ENCODE assay signal across 10 cellular contexts in genomic region chr17:80478487-80479245, GRCh38. TPM values are rescaled to one million over a fixed set of nuclear protein-coding genes. Genes with fewer than 3 reads are reported as not detected.
DNase-seq lines count a peak whose midpoint lies in the region; ATAC-seq and TF ChIP-seq lines count a peak whose summit lies in the region.
"Had no signal": no experiment of that assay in that cellular context is flagged by ENCODE, and none has a peak within 500 bp of the region (broad histone marks: within the 10 kb centered on the region; RNA-seq: fewer than 3 reads in every experiment).

No MANE protein-coding gene starts in this region.

- H3K36me3 ChIP-seq in BJ (ENCODE audit: control insufficient read depth, insufficient read depth, low read length) (no peaks in the 10 kb centered on the region), IMR-90 (ENCODE audit: control insufficient read depth, insufficient read depth, low read length) (no peaks in the 10 kb centered on the region), osteoblast (ENCODE audit: insufficient read depth, low read length) (no peaks in the 10 kb centered on the region)
- H3K36me3 ChIP-seq: left lung had no signal

- no peak for DNase-seq in BJ (ENCODE audit: low read depth)
- DNase-seq in IMR-90 = no peak
- no peak for DNase-seq in fibroblast of villous mesenchyme (ENCODE audit: low read depth)
- no peak for DNase-seq in osteoblast (ENCODE audit: insufficient read length, low spot score, missing footprints)
- no peak for DNase-seq in stimulated activated CD4-positive, alpha-beta T cell treated with anti-CD3 and anti-CD28 coated beads, Interleukin-1b, Interleukin-23, amount 100 ng/mL, for 48 hours
- no peak for DNase-seq in activated naive CD4-positive, alpha-beta T cell treated with anti-CD3 and anti-CD28 coated beads for 36 hours
- no peak for DNase-seq in activated CD4-positive, alpha-beta T cell treated with anti-CD3 and anti-CD28 coated beads for 4 hours
- DNase-seq: NCI-H446 treated with DMSO at 0.1 percent for 48 hours had no signal

- BruUV-seq in IMR-90 (replicated peaks; lab: Mats Ljungman, UMichigan) = no TSS peak

- WGBS in IMR-90 (ENCODE audit: extremely low coverage in 2 of 2, insufficient read length in 1 of 2), 2 experiments = 16% methylated on average over 23 of the region's 51 CpGs; no CpG with 5 or more reads in 1 of the 2 experiments

- H3K27ac ChIP-seq in IMR-90 (ENCODE audit: insufficient read depth, low read length) (no peak overlapping the region), osteoblast (ENCODE audit: low read depth, low read length) (no peak overlapping the region)
- H3K27ac ChIP-seq: left lung had no signal

- H2BK120ac ChIP-seq in IMR-90 (ENCODE audit: low read depth, low read length) = peak overlapping the region; percentile 42; the same call in 1 of the 2 replicates

- peak overlapping the region in 1 of 2 experiments; percentile 24; a peak in 1 of 4 replicates for H4K8ac ChIP-seq in IMR-90 (ENCODE audit: low read depth in 2 of 2, low read length in 2 of 2)

- H3K4ac ChIP-seq in IMR-90 (ENCODE audit: low read depth, low read length) = 0 out of 2 replicates have a peak overlapping the region, but pooled peaks have one; percentile 5

- peak overlapping the region; percentile 23 for H2AK9ac ChIP-seq in IMR-90 (replicated peaks; ENCODE audit: low read depth, low read length, poor library complexity)

- H3K9me3 Mint-ChIP-seq in activated naive CD4-positive, alpha-beta T cell treated with anti-CD3 and anti-CD28 coated beads for 36 hours = no peaks in the 10 kb centered on the region

- H2AK5ac ChIP-seq in IMR-90 (ENCODE audit: low read depth, low read length) = peak overlapping the region; percentile 20; the same call in 1 of the 2 replicates

- H3K79me2 ChIP-seq in osteoblast (ENCODE audit: insufficient read depth, low read length) = no peaks in the 10 kb centered on the region

- H4K5ac ChIP-seq in IMR-90 (ENCODE audit: low read depth, low read length) = no peak overlapping the region

- no peak overlapping the region for H3K56ac ChIP-seq in IMR-90 (ENCODE audit: extremely low read depth, insufficient read depth, low read length)

- no peak overlapping the region for H3K9ac ChIP-seq in IMR-90 (ENCODE audit: low read depth, low read length)

- no peak overlapping the region for H2BK20ac ChIP-seq in IMR-90 (ENCODE audit: low read depth, low read length)

- H3K27me3 ChIP-seq in BJ (ENCODE audit: control insufficient read depth, insufficient read depth, low read length) = peaks cover 54% of the 10 kb centered on the region
- peaks cover 68% of the 10 kb centered on the region for H3K27me3 ChIP-seq in IMR-90 (ENCODE audit: control insufficient read depth, insufficient read depth, low read length)
- H3K27me3 ChIP-seq in osteoblast (ENCODE audit: insufficient read depth, low read length) = peaks cover 85% of the 10 kb centered on the region

- H3K79me1 ChIP-seq in IMR-90 (ENCODE audit: low read depth in 1 of 2, low read length in 2 of 2) = peaks cover 0 to 9% of the 10 kb centered on the region in 2 experiments; a peak in 1 of 4 replicates

- peaks cover 2% of the 10 kb centered on the region; the same call in 1 of the 2 replicates for H3K9me1 ChIP-seq in IMR-90 (ENCODE audit: insufficient read depth, low read length)

- H3K36me3 Mint-ChIP-seq in activated naive CD4-positive, alpha-beta T cell treated with anti-CD3 and anti-CD28 coated beads for 36 hours (ENCODE audit: low read depth) = no peaks in the 10 kb centered on the region

- H4K20me1 ChIP-seq in IMR-90 (ENCODE audit: insufficient read depth, low read length) = peaks cover 23% of the 10 kb centered on the region
- no peaks in the 10 kb centered on the region for H4K20me1 ChIP-seq in osteoblast (ENCODE audit: insufficient read depth, low read length)

- in situ Hi-C loops in IMR-90 (cut with MboI; ENCODE audit: low sequenced_read_pairs) = no loop called here

- no peaks in the 10 kb centered on the region for H3K9me3 ChIP-seq in IMR-90 (ENCODE audit: control insufficient read depth, insufficient read depth, low read length)
- H3K9me3 ChIP-seq in osteoblast (ENCODE audit: low read depth, low read length) = no peaks in the 10 kb centered on the region
- H3K9me3 ChIP-seq: left lung had no signal

- peaks cover 58% of the 10 kb centered on the region for H3K27me3 Mint-ChIP-seq in activated naive CD4-positive, alpha-beta T cell treated with anti-CD3 and anti-CD28 coated beads for 36 hours (ENCODE audit: low read depth)

- dilution Hi-C loops in IMR-90 (cut with HindIII; ENCODE audit: low sequenced_read_pairs, unreplicated experiment) = no loop called here

- no peak overlapping the region for H4K91ac ChIP-seq in IMR-90 (ENCODE audit: insufficient read depth, low read depth, low read length)

- H3K4me3 Mint-ChIP-seq in activated naive CD4-positive, alpha-beta T cell treated with anti-CD3 and anti-CD28 coated beads for 36 hours = no peak overlapping the region

- H3K4me3 ChIP-seq in BJ (ENCODE audit: low read depth, low read length) = peak overlapping the region; percentile 34
- H3K4me3 ChIP-seq in IMR-90 (ENCODE audit: insufficient read depth, low read depth, low read length) = peak overlapping the region; percentile 47
- peak overlapping the region; percentile 30 for H3K4me3 ChIP-seq in fibroblast of villous mesenchyme (ENCODE audit: low read depth, low read length)
- H3K4me3 ChIP-seq in osteoblast (ENCODE audit: insufficient read depth, low read length) = peak overlapping the region; percentile 62

- H3K27ac Mint-ChIP-seq in activated naive CD4-positive, alpha-beta T cell treated with anti-CD3 and anti-CD28 coated beads for 36 hours = no peak overlapping the region

- intact Hi-C loops in IMR-90 (cut with micrococcal nuclease) = loop anchor here (1.0 to 10.0 kb wide), 3 partner anchors 97 to 414 kb away; no protein-coding TSS in a partner anchor
- intact Hi-C loops in activated naive CD4-positive, alpha-beta T cell treated with anti-CD3 and anti-CD28 coated beads for 36 hours (cut with micrococcal nuclease) = loop anchor here (1.0 to 10.0 kb wide), 4 partner anchors 51 to 502 kb away; no protein-coding TSS in a partner anchor

- POLR2A ChIA-PET in BJ (lab: Charles Lee) (no interaction called here), IMR-90 (lab: Charles Lee; ENCODE audit: unreplicated experiment) (no interaction called here)

- TF ChIP-seq CTCF in BJ (IDR thresholded peaks at IDR 0.05; ENCODE audit: insufficient read depth, low read depth, low read length) = no peak
- no peak for TF ChIP-seq CTCF in IMR-90 (conservative IDR thresholded peaks at IDR 0.05; ENCODE audit: low read depth, low read length)
- TF ChIP-seq CTCF in fibroblast of villous mesenchyme (IDR thresholded peaks at IDR 0.05; ENCODE audit: insufficient read depth, low read depth, low read length) = no peak
- TF ChIP-seq CTCF in osteoblast (IDR thresholded peaks at IDR 0.05; ENCODE audit: extremely low read depth, low read depth, low read length) = no peak

- TF ChIP-seq POLR2A in IMR-90 (IDR thresholded peaks at IDR 0.05; ENCODE audit: low read depth, low read length) = no peak

- H2AFZ ChIP-seq in IMR-90 (replicated peaks; ENCODE audit: low read length, poor library complexity) (peak overlapping the region; percentile 90), osteoblast (ENCODE audit: low read length) (peak overlapping the region; percentile 47)

- ATAC-seq in IMR-90 (ENCODE audit: low read depth) (peak; percentile 8), GM21515 (IDR thresholded peaks at IDR 0.05; ENCODE audit: unreplicated experiment) (no peak)

- H3K14ac ChIP-seq in IMR-90 (replicated peaks; ENCODE audit: low read depth, low read length) = no peak overlapping the region

- H3K23ac ChIP-seq in IMR-90 (ENCODE audit: low read depth, low read length) = 0 out of 2 replicates have a peak overlapping the region, but pooled peaks have one; percentile 2

- H3K4me1 Mint-ChIP-seq in activated naive CD4-positive, alpha-beta T cell treated with anti-CD3 and anti-CD28 coated beads for 36 hours (ENCODE audit: low read depth) = peaks cover 14% of the 10 kb centered on the region

- CTCF ChIA-PET in BJ (lab: Yijun Ruan, JAX) = interaction anchor here (1.0 to 1.7 kb wide), 2 partner anchors 14 to 381 kb away, joined by 4 read pairs; no protein-coding TSS in a partner anchor
- CTCF ChIA-PET in IMR-90 (lab: Yijun Ruan, JAX) = interaction anchor here (0.9 kb wide), 1 partner anchor 52 kb away, joined by 3 read pairs; no protein-coding TSS in a partner anchor
- CTCF ChIA-PET in activated naive CD4-positive, alpha-beta T cell treated with anti-CD3 and anti-CD28 coated beads for 36 hours (lab: Charles Lee) = no interaction called here

- H3K4me1 ChIP-seq in IMR-90 (ENCODE audit: control insufficient read depth, insufficient read depth, low read length) = peaks cover 4% of the 10 kb centered on the region; the same call in 1 of the 2 replicates
- H3K4me1 ChIP-seq in osteoblast (ENCODE audit: insufficient read depth, low read length) = no peaks in the 10 kb centered on the region

- no peak overlapping the region for H3K18ac ChIP-seq in IMR-90 (ENCODE audit: low read depth, low read length)

- no peak for TF ChIP-seq RAD21 in IMR-90 (IDR thresholded peaks at IDR 0.05; ENCODE audit: low read length)

- no peak overlapping the region for H2BK15ac ChIP-seq in IMR-90 (ENCODE audit: low read depth, low read length)

- H3K4me2 ChIP-seq in IMR-90 (ENCODE audit: low read depth, low read length) (peak overlapping the region; percentile 60; the same call in 1 of the 2 replicates), osteoblast (ENCODE audit: insufficient read depth, low read length) (peak overlapping the region; percentile 73)

- H2BK5ac ChIP-seq in IMR-90 (ENCODE audit: low read depth, low read length, poor library complexity, severe bottlenecking) = no peak overlapping the region

TF ChIP-seq in IMR-90, 13 proteins besides CTCF, POLR2A, EP300 and RAD21 (continues in another document):
- TF ChIP-seq NFE2L2 (IDR thresholded peaks at IDR 0.05; ENCODE audit: low read depth, low read length) = no peak
- TF ChIP-seq, protein P1, sequence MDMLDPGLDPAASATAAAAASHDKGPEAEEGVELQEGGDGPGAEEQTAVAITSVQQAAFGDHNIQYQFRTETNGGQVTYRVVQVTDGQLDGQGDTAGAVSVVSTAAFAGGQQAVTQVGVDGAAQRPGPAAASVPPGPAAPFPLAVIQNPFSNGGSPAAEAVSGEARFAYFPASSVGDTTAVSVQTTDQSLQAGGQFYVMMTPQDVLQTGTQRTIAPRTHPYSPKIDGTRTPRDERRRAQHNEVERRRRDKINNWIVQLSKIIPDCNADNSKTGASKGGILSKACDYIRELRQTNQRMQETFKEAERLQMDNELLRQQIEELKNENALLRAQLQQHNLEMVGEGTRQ (IDR thresholded peaks at IDR 0.05; ENCODE audit: low read depth, low read length) = no peak

RNA-seq across cellular contexts. Expression of gene NPTX1, which starts 2.3 kb away (rescaled TPM):
- 0.21 and 0.43 TPM in 2 replicates for polyA plus RNA-seq in BJ (2011; rRNA removed)
- polyA minus RNA-seq in BJ (2011; rRNA and poly(A)+ RNA removed) = 0.46 and 0.95 TPM in 2 replicates
- 20.8 and 23.3 TPM in 2 replicates for total RNA-seq in IMR-90 (2012; rRNA removed)
- polyA plus RNA-seq in IMR-90 (2012; rRNA removed) = 39.5 and 47.0 TPM in 2 replicates
- 40.9 and 41.7 TPM in 2 replicates for polyA plus RNA-seq in IMR-90 (2012; cell fraction: cytosol; rRNA removed)
- polyA plus RNA-seq in IMR-90 (2012; cell fraction: nucleus; rRNA removed; ENCODE audit: low replicate concordance) = 52.2 and 63.8 TPM in 2 replicates
- total RNA-seq in fibroblast of villous mesenchyme = 1.3 and 2.2 TPM in 2 replicates
- under 0.01 and 0.29 TPM in 2 replicates for total RNA-seq in osteoblast
- 10 to 100 TPM; 10.4 to 10.7 TPM for total RNA-seq in activated naive CD4-positive, alpha-beta T cell treated with anti-CD3 and anti-CD28 coated beads for 36 hours
